Comparison of ENCODE assay signal across 8 cellular contexts in the genomic region with DNA sequence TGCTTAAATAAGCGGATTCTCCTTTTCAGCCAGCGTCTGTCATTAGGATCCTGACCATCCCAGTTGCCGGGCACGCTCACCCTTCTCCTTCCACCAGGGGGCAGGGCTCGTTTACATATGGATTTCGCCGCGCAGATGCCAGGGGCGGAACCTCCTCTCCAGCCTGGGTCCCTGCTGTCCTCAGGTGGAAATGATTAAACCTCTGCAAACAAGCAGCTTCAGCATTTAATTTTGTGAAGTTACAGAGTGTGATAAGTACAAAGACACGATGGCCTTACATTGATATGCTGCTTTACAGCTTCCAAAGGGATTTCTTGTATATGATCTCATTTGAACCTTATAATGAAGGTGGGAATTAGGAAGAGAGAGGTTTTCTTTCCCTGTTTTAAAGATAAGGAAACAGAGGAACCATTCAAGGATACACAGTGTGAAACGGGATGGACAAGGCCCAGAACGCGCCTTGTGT. TPM values are rescaled to one million over a fixed set of nuclear protein-coding genes. Genes with fewer than 3 reads are reported as not detected.
DNase-seq lines count a peak whose midpoint lies in the region; TF ChIP-seq lines count a peak whose summit lies in the region.

No MANE protein-coding gene starts in this region.

- TF ChIP-seq POLR2A in breast epithelium (IDR thresholded peaks at IDR 0.05): no peak

- DNase-seq in BJ (ENCODE audit: low read depth) (no peak), HAP-1 (ENCODE audit: low spot score in 2 of 2) (peak; percentile 59 to 88), NCI-H345 treated with DMSO at 0.1 percent for 48 hours (lab: John Stamatoyannopoulos, UW; ENCODE audit: unreplicated experiment) (peak; percentile 84), breast epithelium (ENCODE audit: low spot score in 2 of 2) (peak; percentile 78 to 89), kidney epithelial cell (ENCODE audit: low read depth) (peak; percentile 14), mesenteric fat pad (ENCODE audit: low spot score) (no peak)
- peak; percentile 30 to 63 (median 42) for DNase-seq in activated CD4-positive, CD25-positive, alpha-beta regulatory T cell (lab: John Stamatoyannopoulos, UW)
- peak; percentile 62 for DNase-seq in stimulated activated CD4-positive, alpha-beta T cell treated with anti-CD3 and anti-CD28 coated beads, Interleukin-2, amount 100 ng/mL, for 4 hours (ENCODE audit: low read depth)

- POLR2A ChIA-PET in BJ (lab: Charles Lee): no interaction called here

- in situ Hi-C loops in HAP-1 (cut with MboI; ENCODE audit: low sequenced_read_pairs): loop anchor here (5.0 kb wide), 1 partner anchor 859 kb away; no protein-coding TSS in a partner anchor

- peak; percentile 90 for TF ChIP-seq CTCF in BJ (IDR thresholded peaks at IDR 0.05; ENCODE audit: insufficient read depth, low read depth, low read length)
- peak; percentile 69 to 90 (median 71) for TF ChIP-seq CTCF in breast epithelium (IDR thresholded peaks at IDR 0.05)
- peak; percentile 90 for TF ChIP-seq CTCF in kidney epithelial cell (IDR thresholded peaks at IDR 0.05; ENCODE audit: insufficient read depth, low read length, poor library complexity, severe bottlenecking)

- H3K36me3 ChIP-seq in BJ (ENCODE audit: control insufficient read depth, insufficient read depth, low read length): no peaks in the 10 kb centered on the region
- no peaks in the 10 kb centered on the region for H3K36me3 ChIP-seq in HAP-1 (replicated peaks)
- no peaks in the 10 kb centered on the region for H3K36me3 ChIP-seq in breast epithelium
- no peaks in the 10 kb centered on the region for H3K36me3 ChIP-seq in kidney epithelial cell (ENCODE audit: control insufficient read depth, insufficient read depth, low read length)

- no peak overlapping the region for H3K27ac ChIP-seq in breast epithelium

- H3K9me3 ChIP-seq in HAP-1 (no peaks in the 10 kb centered on the region), breast epithelium (no peaks in the 10 kb centered on the region)

- H3K27me3 ChIP-seq in BJ (ENCODE audit: control insufficient read depth, insufficient read depth, low read length) (peaks cover 11% of the 10 kb centered on the region), HAP-1 (ENCODE audit: low read depth) (peaks cover 71% of the 10 kb centered on the region), breast epithelium (peaks cover 0 to 14% of the 10 kb centered on the region in 2 donors), kidney epithelial cell (ENCODE audit: control insufficient read depth, insufficient read depth, low read length) (no peaks in the 10 kb centered on the region)

- intact Hi-C loops in breast epithelium (cut with DNase I; ENCODE audit: low total_unique reads): no loop called here

- CTCF ChIA-PET in BJ (lab: Yijun Ruan, JAX): interaction anchor here (0.6 to 7.0 kb wide), 16 partner anchors 11 to 885 kb away, joined by 3 to 103 read pairs (median 4); a partner anchor contains a TSS

- H3K4me3 ChIP-seq in BJ (ENCODE audit: low read depth, low read length): no peak overlapping the region
- H3K4me3 ChIP-seq in HAP-1: no peak overlapping the region
- H3K4me3 ChIP-seq in breast epithelium: no peak overlapping the region
- no peak overlapping the region for H3K4me3 ChIP-seq in kidney epithelial cell (ENCODE audit: low read depth, low read length)

- H3K4me1 ChIP-seq in HAP-1 (no peaks in the 10 kb centered on the region), breast epithelium (no peaks in the 10 kb centered on the region)

RNA-seq across cellular contexts. Expression of a gene that starts 3.9 kb away (rescaled TPM):
- not detected in 2 replicates for polyA plus RNA-seq in BJ (2011; rRNA removed)
- not detected in 2 replicates for polyA minus RNA-seq in BJ (2011; rRNA and poly(A)+ RNA removed)
- total RNA-seq in breast epithelium (not detected), kidney epithelial cell (not detected in 2 replicates), mesenteric fat pad (not detected)

RNA-seq across cellular contexts. Expression of a gene that starts 18.8 kb away (rescaled TPM):
- 6.4 and 16.1 TPM in 2 replicates for polyA plus RNA-seq in BJ (2011; rRNA removed)
- 0.24 and 0.62 TPM in 2 replicates for polyA minus RNA-seq in BJ (2011; rRNA and poly(A)+ RNA removed)
- total RNA-seq in breast epithelium (10 to 100 TPM in 1 of 3 donors, 1 to 10 TPM in 2; 6.2 to 14.7 (median 7.6) TPM), kidney epithelial cell (24.5 and 29.9 TPM in 2 replicates), mesenteric fat pad (38.6 TPM)

RNA-seq across cellular contexts. Expression of a gene that starts 21.3 kb away (rescaled TPM):
- not detected in 2 replicates for polyA plus RNA-seq in BJ (2011; rRNA removed)
- polyA minus RNA-seq in BJ (2011; rRNA and poly(A)+ RNA removed): not detected in 2 replicates
- total RNA-seq in breast epithelium (not detected), kidney epithelial cell (not detected in 2 replicates), mesenteric fat pad (not detected)

RNA-seq across cellular contexts. Expression of a gene that starts 31.6 kb away (rescaled TPM):
- not detected in 2 replicates for polyA plus RNA-seq in BJ (2011; rRNA removed)
- not detected in 2 replicates for polyA minus RNA-seq in BJ (2011; rRNA and poly(A)+ RNA removed)
- total RNA-seq in breast epithelium (not detected), kidney epithelial cell (not detected in 2 replicates), mesenteric fat pad (not detected)

RNA-seq across cellular contexts. Expression of a gene that starts 48.5 kb away (rescaled TPM):
- not detected in 2 replicates for polyA plus RNA-seq in BJ (2011; rRNA removed)
- not detected in 2 replicates for polyA minus RNA-seq in BJ (2011; rRNA and poly(A)+ RNA removed)
- total RNA-seq in breast epithelium: not detected
- total RNA-seq in kidney epithelial cell: not detected in 2 replicates
- not detected for total RNA-seq in mesenteric fat pad

Comparison
In these comparisons a context has a peak if more than half of its experiments do, and no peak if none do; other contexts are left out.
1. DNase-seq: peak in HAP-1 (2 of 2), NCI-H345 treated with DMSO at 0.1 percent for 48 hours (single experiment), activated CD4-positive, CD25-positive, alpha-beta regulatory T cell (4 of 4), breast epithelium (2 of 2), kidney epithelial cell (single experiment) and stimulated activated CD4-positive, alpha-beta T cell treated with anti-CD3 and anti-CD28 coated beads, Interleukin-2, amount 100 ng/mL, for 4 hours (single experiment); none in BJ (single experiment) and mesenteric fat pad (single experiment).
2. Peak in every context shown above with its lines, with median percentiles within 50 percentile points of each other: CTCF ChIP-seq.